ENCODE assay signal across 13 cellular contexts in genomic region chr12:121925361-121925725, GRCh38. TPM values are rescaled to one million over a fixed set of nuclear protein-coding genes. Genes with fewer than 3 reads are reported as not detected.
DNase-seq lines count a peak whose midpoint lies in the region; ATAC-seq and TF ChIP-seq lines count a peak whose summit lies in the region.
"Had no signal": no experiment of that assay in that cellular context is flagged by ENCODE, and none has a peak within 500 bp of the region (broad histone marks: within the 10 kb centered on the region; RNA-seq: fewer than 3 reads in every experiment).

No MANE protein-coding gene starts in this region.

- no peak overlapping the region for H3K4me3 Mint-ChIP-seq in activated CD4-positive, alpha-beta T cell treated with anti-CD3 and anti-CD28 coated beads, Interleukin-2, amount 10 ng/mL, durations not matched to agents 24 days and 14 days

- peak overlapping the region; percentile 95 for H3K18ac ChIP-seq in IMR-90 (ENCODE audit: low read depth, low read length)
- peak overlapping the region; percentile 81 to 84 for H3K18ac ChIP-seq in mesenchymal stem cell (ENCODE audit: low read depth in 1 of 2, low read length in 2 of 2)

- peak overlapping the region; percentile 55 for H3K23ac ChIP-seq in IMR-90 (ENCODE audit: low read depth, low read length)
- no peak overlapping the region for H3K23ac ChIP-seq in mesenchymal stem cell (ENCODE audit: low read length in 2 of 2)

- H3K79me1 ChIP-seq in IMR-90 (ENCODE audit: low read depth in 1 of 2, low read length in 2 of 2) (peaks cover 0 to 12% of the 10 kb centered on the region in 2 experiments; a peak in 1 of 4 replicates), mesenchymal stem cell (replicated peaks; ENCODE audit: low read length, poor library complexity, severe bottlenecking) (no peaks in the 10 kb centered on the region)

- H2AK9ac ChIP-seq in IMR-90 (replicated peaks; ENCODE audit: low read depth, low read length, poor library complexity) = peak overlapping the region; percentile 26

- ATAC-seq in IMR-90 (ENCODE audit: low read depth) (peak; percentile 24), HG02623 (IDR thresholded peaks at IDR 0.05; ENCODE audit: unreplicated experiment) (no peak)

- H3K9me3 Mint-ChIP-seq in activated CD4-positive, alpha-beta T cell treated with anti-CD3 and anti-CD28 coated beads, Interleukin-2, amount 10 ng/mL, durations not matched to agents 24 days and 14 days = no peaks in the 10 kb centered on the region

- no peak overlapping the region for H3K4me3 ChIP-seq in IMR-90 (ENCODE audit: insufficient read depth, low read depth, low read length)
- H3K4me3 ChIP-seq in choroid plexus epithelial cell (ENCODE audit: low read depth, low read length) = peak overlapping the region; percentile 13
- H3K4me3 ChIP-seq in mesenchymal stem cell (ENCODE audit: insufficient read depth in 1 of 2, low read depth in 1 of 2, low read length in 2 of 2) = peak overlapping the region in 1 of 2 experiments; percentile 69
- peak overlapping the region in 1 of 4 donors; percentile 6 for H3K4me3 ChIP-seq in tibial nerve

- peak overlapping the region; percentile 77 to 80 for H2BK12ac ChIP-seq in mesenchymal stem cell (ENCODE audit: low read length in 2 of 2)

- no peak overlapping the region; the same call in 1 of the 2 replicates for H3K9ac ChIP-seq in IMR-90 (ENCODE audit: low read depth, low read length)
- peak overlapping the region; percentile 91 for H3K9ac ChIP-seq in mesenchymal stem cell (ENCODE audit: low read length)

- H3K27ac Mint-ChIP-seq in activated CD4-positive, alpha-beta T cell treated with anti-CD3 and anti-CD28 coated beads, Interleukin-2, amount 10 ng/mL, durations not matched to agents 24 days and 14 days = no peak overlapping the region

- intact Hi-C loops in IMR-90 (cut with micrococcal nuclease) = no loop called here
- intact Hi-C loops in activated CD4-positive, alpha-beta T cell treated with anti-CD3 and anti-CD28 coated beads, Interleukin-2, amount 10 ng/mL, durations not matched to agents 24 days and 14 days (cut with micrococcal nuclease) = no loop called here

- H2BK20ac ChIP-seq in IMR-90 (ENCODE audit: low read depth, low read length) = peak overlapping the region; percentile 90

- H3K36me3 ChIP-seq in IMR-90 (ENCODE audit: control insufficient read depth, insufficient read depth, low read length) (no peaks in the 10 kb centered on the region), mesenchymal stem cell (ENCODE audit: control insufficient read depth in 1 of 2, insufficient read depth in 2 of 2, low read depth in 1 of 2, low read length in 2 of 2) (peaks cover 0 to 12% of the 10 kb centered on the region in 2 experiments), tibial nerve (no peaks in the 10 kb centered on the region)

- no peaks in the 10 kb centered on the region for H3K36me3 Mint-ChIP-seq in activated CD4-positive, alpha-beta T cell treated with anti-CD3 and anti-CD28 coated beads, Interleukin-2, amount 10 ng/mL, durations not matched to agents 24 days and 14 days (ENCODE audit: low read depth)

- H3K14ac ChIP-seq in IMR-90 (replicated peaks; ENCODE audit: low read depth, low read length) = peak overlapping the region; percentile 93
- H3K14ac ChIP-seq in mesenchymal stem cell (ENCODE audit: low read length in 2 of 2) = no peak overlapping the region

- peaks cover 16% of the 10 kb centered on the region for H3K9me1 ChIP-seq in IMR-90 (ENCODE audit: insufficient read depth, low read length)

- H4K91ac ChIP-seq in IMR-90 (ENCODE audit: insufficient read depth, low read depth, low read length) (peak overlapping the region; percentile 98), mesenchymal stem cell (ENCODE audit: low read length) (no peak overlapping the region)

- H2AK5ac ChIP-seq in IMR-90 (ENCODE audit: low read depth, low read length) = peak overlapping the region; percentile 85
- peak overlapping the region; percentile 29 for H2AK5ac ChIP-seq in mesenchymal stem cell (ENCODE audit: low read length, severe bottlenecking)

- H4K20me1 ChIP-seq in IMR-90 (ENCODE audit: insufficient read depth, low read length) = no peaks in the 10 kb centered on the region

- H4K8ac ChIP-seq in IMR-90 (ENCODE audit: low read depth in 2 of 2, low read length in 2 of 2) = peak overlapping the region; percentile 85 to 98
- peak overlapping the region; percentile 66 for H4K8ac ChIP-seq in mesenchymal stem cell (ENCODE audit: low read length)

- dilution Hi-C loops in IMR-90 (cut with HindIII; ENCODE audit: low sequenced_read_pairs, unreplicated experiment) = no loop called here

- H3K27ac ChIP-seq in IMR-90 (ENCODE audit: insufficient read depth, low read length) (peak overlapping the region; percentile 83), mesenchymal stem cell (ENCODE audit: low read length, poor library complexity, severe bottlenecking) (peak overlapping the region; percentile 84), tibial nerve (peak overlapping the region in 3 of 4 donors; percentile 44 to 80 (median 57))

- TF ChIP-seq EP300 in tibial nerve (IDR thresholded peaks at IDR 0.05) = no peak

- peak; percentile 83 for DNase-seq in IMR-90
- DNase-seq in choroid plexus epithelial cell (ENCODE audit: low read depth) = peak; percentile 73
- peak; percentile 76 for DNase-seq in mesenchymal stem cell
- no peak for DNase-seq in tibial nerve (ENCODE audit: low spot score in 2 of 2)
- DNase-seq in activated CD4-positive, alpha-beta T cell treated with anti-CD3 and anti-CD28 coated beads, Interleukin-2, amount 10 ng/mL, durations not matched to agents 24 days and 14 days = no peak
- no peak for DNase-seq in NK-92 (lab: John Stamatoyannopoulos, UW; ENCODE audit: unreplicated experiment)
- DNase-seq in dedifferentiated amniotic fluid mesenchymal stem cell (ENCODE audit: extremely low spot score) = no peak
- DNase-seq: activated T-cell treated with anti-CD3 and anti-CD28 coated beads, Interleukin-2, amount 50 U/mL, for 1 hour; midbrain; NCI-H1105; T-helper 1 cell had no signal

- no peaks in the 10 kb centered on the region for H3K9me3 ChIP-seq in IMR-90 (ENCODE audit: control insufficient read depth, insufficient read depth, low read length)
- no peaks in the 10 kb centered on the region for H3K9me3 ChIP-seq in mesenchymal stem cell (ENCODE audit: control insufficient read depth, low read length)
- no peaks in the 10 kb centered on the region for H3K9me3 ChIP-seq in tibial nerve

- H2BK120ac ChIP-seq in IMR-90 (ENCODE audit: low read depth, low read length) = peak overlapping the region; percentile 92
- no peak overlapping the region for H2BK120ac ChIP-seq in mesenchymal stem cell (ENCODE audit: low read depth, low read length)

- H3K4me1 Mint-ChIP-seq in activated CD4-positive, alpha-beta T cell treated with anti-CD3 and anti-CD28 coated beads, Interleukin-2, amount 10 ng/mL, durations not matched to agents 24 days and 14 days = no peaks in the 10 kb centered on the region

- BruUV-seq in IMR-90 (replicated peaks; lab: Mats Ljungman, UMichigan) = TSS peak; percentile 76

- H3K56ac ChIP-seq in IMR-90 (ENCODE audit: extremely low read depth, insufficient read depth, low read length) = peak overlapping the region; percentile 76

- TF ChIP-seq POLR2A in IMR-90 (IDR thresholded peaks at IDR 0.05; ENCODE audit: low read depth, low read length) (no peak), tibial nerve (IDR thresholded peaks at IDR 0.05) (no peak)

- H2AFZ ChIP-seq in IMR-90 (replicated peaks; ENCODE audit: low read length, poor library complexity) (peak overlapping the region; percentile 36), mesenchymal stem cell (ENCODE audit: low read depth, low read length) (no peak overlapping the region)

- H2BK5ac ChIP-seq in IMR-90 (ENCODE audit: low read depth, low read length, poor library complexity, severe bottlenecking) = peak overlapping the region; percentile 94
- peak overlapping the region; percentile 86 for H2BK5ac ChIP-seq in mesenchymal stem cell (ENCODE audit: low read depth, low read length, poor library complexity, severe bottlenecking)

- POLR2A ChIA-PET in IMR-90 (lab: Charles Lee; ENCODE audit: unreplicated experiment) = no interaction called here

- TF ChIP-seq RAD21 in IMR-90 (IDR thresholded peaks at IDR 0.05; ENCODE audit: low read length) = no peak

- H3K4me1 ChIP-seq in IMR-90 (ENCODE audit: control insufficient read depth, insufficient read depth, low read length) = peaks cover 18% of the 10 kb centered on the region
- peaks cover 12% of the 10 kb centered on the region for H3K4me1 ChIP-seq in mesenchymal stem cell (ENCODE audit: control insufficient read depth, insufficient read depth, low read depth, low read length)
- peaks cover 0 to 25% (median 6%) of the 10 kb centered on the region in 4 donors for H3K4me1 ChIP-seq in tibial nerve

- H3K4ac ChIP-seq in IMR-90 (ENCODE audit: low read depth, low read length) (peak overlapping the region; percentile 97), mesenchymal stem cell (ENCODE audit: low read depth in 1 of 2, low read length in 2 of 2) (peak overlapping the region in 1 of 2 experiments; percentile 49)

- H3K4me2 ChIP-seq in IMR-90 (ENCODE audit: low read depth, low read length) (0 out of 2 replicates have a peak overlapping the region, but pooled peaks have one; percentile 19), mesenchymal stem cell (ENCODE audit: low read length, poor library complexity, severe bottlenecking) (no peak overlapping the region)

- H4K5ac ChIP-seq in IMR-90 (ENCODE audit: low read depth, low read length) = peak overlapping the region; percentile 94

- CTCF ChIA-PET in IMR-90 (lab: Yijun Ruan, JAX) = no interaction called here

- in situ Hi-C loops in IMR-90 (cut with MboI; ENCODE audit: low sequenced_read_pairs) = no loop called here

- H2BK15ac ChIP-seq in IMR-90 (ENCODE audit: low read depth, low read length) (peak overlapping the region; percentile 64; the same call in 2 of the 3 replicates), mesenchymal stem cell (ENCODE audit: low read depth, poor library complexity, severe bottlenecking) (no peak overlapping the region)

- H3K27me3 ChIP-seq in IMR-90 (ENCODE audit: control insufficient read depth, insufficient read depth, low read length) (no peaks in the 10 kb centered on the region), mesenchymal stem cell (ENCODE audit: control insufficient read depth in 1 of 2, insufficient read depth in 1 of 2, low read length in 2 of 2) (no peaks in the 10 kb centered on the region), tibial nerve (no peaks in the 10 kb centered on the region)
- H3K27me3 ChIP-seq: dorsolateral prefrontal cortex had no signal

- no peak for TF ChIP-seq CTCF in IMR-90 (conservative IDR thresholded peaks at IDR 0.05; ENCODE audit: low read depth, low read length)
- no peak for TF ChIP-seq CTCF in choroid plexus epithelial cell (conservative IDR thresholded peaks at IDR 0.05; ENCODE audit: low read depth, low read length)
- no peak for TF ChIP-seq CTCF in tibial nerve (IDR thresholded peaks at IDR 0.05)

- WGBS in IMR-90 (ENCODE audit: extremely low coverage in 2 of 2, insufficient read length in 1 of 2), 2 experiments = no CpG with 5 or more reads among the region's 7 CpGs
- 44% methylated on average over 7 of the region's 7 CpGs for WGBS in mesenchymal stem cell
- 32 to 36% methylated on average over 7 of the region's 7 CpGs for WGBS in tibial nerve, 2 donors

- H3K27me3 Mint-ChIP-seq in activated CD4-positive, alpha-beta T cell treated with anti-CD3 and anti-CD28 coated beads, Interleukin-2, amount 10 ng/mL, durations not matched to agents 24 days and 14 days = no peaks in the 10 kb centered on the region

RNA-seq across cellular contexts. Expression of gene CFAP251, which starts 7.0 kb away (rescaled TPM):
- total RNA-seq in IMR-90 (2012; rRNA removed) (9.1 and 9.4 TPM in 2 replicates), tibial nerve (1 to 10 TPM; 3.0 to 5.4 (median 3.9) TPM)
- 6.8 and 7.8 TPM in 2 replicates for polyA plus RNA-seq in IMR-90 (2012; rRNA removed)
- polyA plus RNA-seq in IMR-90 (2012; cell fraction: cytosol; rRNA removed) = 4.2 and 6.8 TPM in 2 replicates
- polyA plus RNA-seq in IMR-90 (2012; cell fraction: nucleus; rRNA removed; ENCODE audit: low replicate concordance) = 5.3 and 12.5 TPM in 2 replicates
- polyA plus RNA-seq in mesenchymal stem cell (2013, experiment 1 of 2) = 8.4 TPM
- 8.4 TPM for polyA plus RNA-seq in mesenchymal stem cell (2013, experiment 2 of 2)
- 0.85 and 1.1 TPM in 2 replicates for total RNA-seq in activated CD4-positive, alpha-beta T cell treated with anti-CD3 and anti-CD28 coated beads, Interleukin-2, amount 10 ng/mL, durations not matched to agents 24 days and 14 days

RNA-seq across cellular contexts. Expression of gene PSMD9, which starts 36.8 kb away (rescaled TPM):
- total RNA-seq in IMR-90 (2012; rRNA removed) = 142 and 156 TPM in 2 replicates
- 135 and 138 TPM in 2 replicates for polyA plus RNA-seq in IMR-90 (2012; rRNA removed)
- 82.4 and 236 TPM in 2 replicates for polyA plus RNA-seq in IMR-90 (2012; cell fraction: cytosol; rRNA removed)
- polyA plus RNA-seq in IMR-90 (2012; cell fraction: nucleus; rRNA removed; ENCODE audit: low replicate concordance) = 75.4 and 108 TPM in 2 replicates
- 55.2 TPM for polyA plus RNA-seq in mesenchymal stem cell (2013, experiment 1 of 2)
- polyA plus RNA-seq in mesenchymal stem cell (2013, experiment 2 of 2) = 55.8 TPM
- 10 to 100 TPM; 22.4 to 47.7 (median 42.8) TPM for total RNA-seq in tibial nerve
- 63.8 and 69.9 TPM in 2 replicates for total RNA-seq in activated CD4-positive, alpha-beta T cell treated with anti-CD3 and anti-CD28 coated beads, Interleukin-2, amount 10 ng/mL, durations not matched to agents 24 days and 14 days

Comparison
In these comparisons a context has a peak if more than half of its experiments do, and no peak if none do; other contexts are left out.
1. DNase-seq: peak in IMR-90 (single experiment), choroid plexus epithelial cell (single experiment) and mesenchymal stem cell (single experiment); none in tibial nerve (0 of 2), activated CD4-positive, alpha-beta T cell treated with anti-CD3 and anti-CD28 coated beads, Interleukin-2, amount 10 ng/mL, durations not matched to agents 24 days and 14 days (single experiment), NK-92 (single experiment) and dedifferentiated amniotic fluid mesenchymal stem cell (single experiment).
2. Peak in every context shown above with its lines, with median percentiles within 50 percentile points of each other: H3K27ac ChIP-seq.